In genomic region chr7:45161138-45161537, GRCh38 we compare ENCODE assay signal across 21 cellular contexts. TPM values are rescaled to one million over a fixed set of nuclear protein-coding genes. Genes with fewer than 3 reads are reported as not detected.
DNase-seq lines count a peak whose midpoint lies in the region; ATAC-seq and TF ChIP-seq lines count a peak whose summit lies in the region.
"Had no signal": no experiment of that assay in that cellular context is flagged by ENCODE, and none has a peak within 500 bp of the region (broad histone marks: within the 10 kb centered on the region; RNA-seq: fewer than 3 reads in every experiment).

No MANE protein-coding gene starts in this region.

- H4K20me1 ChIP-seq in GM23338 (replicated peaks; ENCODE audit: insufficient read depth), result no peaks in the 10 kb centered on the region

- no peak for ATAC-seq in activated T-cell treated with anti-CD3 and anti-CD28 coated beads, Interleukin-2, amount 50 U/mL, for 4 hours
- no peak for ATAC-seq in GM23338
- no peak for ATAC-seq in naive thymus-derived CD8-positive, alpha-beta T cell
- ATAC-seq: A549 had no signal

- H3K27ac Mint-ChIP-seq in activated T-cell treated with anti-CD3 and anti-CD28 coated beads, Interleukin-2, amount 50 U/mL, for 24 hours, result peak overlapping the region; percentile 47
- H3K27ac Mint-ChIP-seq in GM23338 (no peak overlapping the region), type B pancreatic cell (no peak overlapping the region)
- peak overlapping the region in 2 of 10 donors; percentile 28 to 35 for H3K27ac Mint-ChIP-seq in naive thymus-derived CD8-positive, alpha-beta T cell
- H3K27ac Mint-ChIP-seq: CD4-positive, alpha-beta T cell had no signal

- peaks cover 4% of the 10 kb centered on the region for H3K4me1 Mint-ChIP-seq in activated T-cell treated with anti-CD3 and anti-CD28 coated beads, Interleukin-2, amount 50 U/mL, for 24 hours (ENCODE audit: low read depth)
- H3K4me1 Mint-ChIP-seq in activated T-cell treated with anti-CD3 and anti-CD28 coated beads, Interleukin-2, amount 50 U/mL, for 4 hours (ENCODE audit: low read depth), result peaks cover 1% of the 10 kb centered on the region
- H3K4me1 Mint-ChIP-seq in GM23338 (peaks cover 8% of the 10 kb centered on the region; the same call in 2 of the 3 replicates), type B pancreatic cell (ENCODE audit: unreplicated experiment) (no peaks in the 10 kb centered on the region)
- peaks cover 8 to 15% (median 11%) of the 10 kb centered on the region in 4 donors for H3K4me1 Mint-ChIP-seq in naive thymus-derived CD8-positive, alpha-beta T cell

- H2AFZ ChIP-seq in GM23338, result peak overlapping the region; percentile 80; the same call in 1 of the 2 replicates

- H3K27ac ChIP-seq in GM23338 (ENCODE audit: low read depth) (no peak overlapping the region), dorsolateral prefrontal cortex (peak overlapping the region in 31 of 59 donors; percentile 6 to 82 (median 50)), substantia nigra (ENCODE audit: low read depth, low read length, poor library complexity, severe bottlenecking) (peak overlapping the region; percentile 5)
- H3K27ac ChIP-seq: A549, Peyer's patch had no signal

- peaks cover 28% of the 10 kb centered on the region for H3K27me3 Mint-ChIP-seq in activated T-cell treated with anti-CD3 and anti-CD28 coated beads, Interleukin-2, amount 50 U/mL, for 24 hours
- H3K27me3 Mint-ChIP-seq in activated T-cell treated with anti-CD3 and anti-CD28 coated beads, Interleukin-2, amount 50 U/mL, for 4 hours (ENCODE audit: low read depth), result peaks cover 18% of the 10 kb centered on the region
- H3K27me3 Mint-ChIP-seq in GM23338 (ENCODE audit: insufficient read depth, low read depth, poor library complexity), result peaks cover 29% of the 10 kb centered on the region
- peaks cover 66% of the 10 kb centered on the region for H3K27me3 Mint-ChIP-seq in type B pancreatic cell
- H3K27me3 Mint-ChIP-seq in naive thymus-derived CD8-positive, alpha-beta T cell, result peaks cover 17 to 26% (median 19%) of the 10 kb centered on the region in 5 donors

- 0 out of 2 replicates have a peak, but pooled peaks cover 3% of the 10 kb centered on the region for H3K9me2 ChIP-seq in GM23338 (ENCODE audit: insufficient read depth)

- no peak overlapping the region for H3K4me3 ChIP-seq in GM23338
- no peak overlapping the region for H3K4me3 ChIP-seq in dorsolateral prefrontal cortex
- H3K4me3 ChIP-seq: A549, GM12878, HAP-1, Peyer's patch had no signal

- intact Hi-C loops in dorsolateral prefrontal cortex (cut with DNase I), result loop anchor here in 1 of 2 donors (5.0 kb wide), 1 partner anchor 81 kb away; no protein-coding TSS in a partner anchor

- H3K36me3 ChIP-seq in GM23338 (ENCODE audit: insufficient read depth), result no peaks in the 10 kb centered on the region
- H3K36me3 ChIP-seq: HAP-1, Peyer's patch had no signal

- peaks cover 5% of the 10 kb centered on the region for H3K9me3 Mint-ChIP-seq in activated T-cell treated with anti-CD3 and anti-CD28 coated beads, Interleukin-2, amount 50 U/mL, for 24 hours
- peaks cover 10% of the 10 kb centered on the region for H3K9me3 Mint-ChIP-seq in activated T-cell treated with anti-CD3 and anti-CD28 coated beads, Interleukin-2, amount 50 U/mL, for 4 hours
- peaks cover 10% of the 10 kb centered on the region; the same call in 2 of the 3 replicates for H3K9me3 Mint-ChIP-seq in GM23338
- H3K9me3 Mint-ChIP-seq in type B pancreatic cell, result peaks cover 6% of the 10 kb centered on the region
- H3K9me3 Mint-ChIP-seq in naive thymus-derived CD8-positive, alpha-beta T cell, result peaks cover 0 to 19% (median 5%) of the 10 kb centered on the region in 9 donors

- no peaks in the 10 kb centered on the region for H3F3A ChIP-seq in GM23338 (replicated peaks; ENCODE audit: low read depth)

- no peaks in the 10 kb centered on the region; the same call in 1 of the 2 replicates for H3K4me1 ChIP-seq in GM23338 (ENCODE audit: insufficient read depth)
- H3K4me1 ChIP-seq: HAP-1 had no signal

- POLR2A ChIA-PET in naive thymus-derived CD8-positive, alpha-beta T cell (lab: Charles Lee), result no interaction called here

- H3K79me2 ChIP-seq in GM23338 (replicated peaks; ENCODE audit: insufficient read depth), result no peaks in the 10 kb centered on the region

- H3K36me3 Mint-ChIP-seq in activated T-cell treated with anti-CD3 and anti-CD28 coated beads, Interleukin-2, amount 50 U/mL, for 24 hours (ENCODE audit: low read depth), result no peaks in the 10 kb centered on the region
- no peaks in the 10 kb centered on the region for H3K36me3 Mint-ChIP-seq in activated T-cell treated with anti-CD3 and anti-CD28 coated beads, Interleukin-2, amount 50 U/mL, for 4 hours (ENCODE audit: insufficient read depth)
- no peaks in the 10 kb centered on the region for H3K36me3 Mint-ChIP-seq in GM23338 (ENCODE audit: low read depth)
- peaks cover 5% of the 10 kb centered on the region for H3K36me3 Mint-ChIP-seq in type B pancreatic cell
- H3K36me3 Mint-ChIP-seq in naive thymus-derived CD8-positive, alpha-beta T cell, result peaks cover 0 to 11% (median 0%) of the 10 kb centered on the region in 3 donors

- H3K27me3 ChIP-seq in GM23338 (ENCODE audit: insufficient read depth), result peaks cover 14% of the 10 kb centered on the region
- no peaks in the 10 kb centered on the region for H3K27me3 ChIP-seq in dorsolateral prefrontal cortex

- H3K4me2 ChIP-seq in GM23338, result no peak overlapping the region
- H3K4me2 ChIP-seq: A549 had no signal

- no peak for DNase-seq in activated T-cell treated with anti-CD3 and anti-CD28 coated beads, Interleukin-2, amount 50 U/mL, for 24 hours
- DNase-seq in activated T-cell treated with anti-CD3 and anti-CD28 coated beads, Interleukin-2, amount 50 U/mL, for 4 hours, result no peak
- no peak for DNase-seq in GM23338 (ENCODE audit: low spot score)
- DNase-seq in dorsolateral prefrontal cortex, result peak in 1 of 10 donors; percentile 6
- DNase-seq in substantia nigra (lab: John Stamatoyannopoulos, UW), result no peak
- no peak for DNase-seq in activated CD4-positive, alpha-beta T cell treated with anti-CD3 and anti-CD28 coated beads, Interleukin-2, amount 50 U/mL, for 48 hours
- DNase-seq in type B pancreatic cell (ENCODE audit: extremely low spot score, unreplicated experiment), result no peak
- DNase-seq in naive thymus-derived CD8-positive, alpha-beta T cell, result no peak
- DNase-seq: Calu3; CD4-positive, alpha-beta T cell; DMS79; Karpas-422; NCI-H1105; NCI-H1694 treated with DMSO at 0.1 percent for 48 hours; NCI-H446 treated with DMSO at 0.1 percent for 48 hours; NCI-H82; Peyer's patch had no signal

- H3K4me3 Mint-ChIP-seq in activated T-cell treated with anti-CD3 and anti-CD28 coated beads, Interleukin-2, amount 50 U/mL, for 24 hours, result no peak overlapping the region
- no peak overlapping the region for H3K4me3 Mint-ChIP-seq in activated T-cell treated with anti-CD3 and anti-CD28 coated beads, Interleukin-2, amount 50 U/mL, for 4 hours
- H3K4me3 Mint-ChIP-seq in GM23338 (no peak overlapping the region), type B pancreatic cell (no peak overlapping the region)
- H3K4me3 Mint-ChIP-seq in naive thymus-derived CD8-positive, alpha-beta T cell, result no peak overlapping the region
- H3K4me3 Mint-ChIP-seq: CD4-positive, alpha-beta T cell had no signal

- TF ChIP-seq CTCF in GM23338 (conservative IDR thresholded peaks at IDR 0.05; ENCODE audit: low read depth in 2 of 2) (no peak), dorsolateral prefrontal cortex (IDR thresholded peaks at IDR 0.05 in 54 of 56, conservative IDR thresholded peaks at IDR 0.05 in 2 of 56; ENCODE audit: low read depth in 1 of 56, partially characterized antibody in 56 of 56) (no peak), type B pancreatic cell (conservative IDR thresholded peaks at IDR 0.05) (no peak)

TF ChIP-seq in GM23338, 12 proteins besides CTCF, POLR2A, EP300 and RAD21 (continues in another document):
- no peak for TF ChIP-seq ZNF331 (CRISPR knock-in tag; IDR thresholded peaks at IDR 0.05; ENCODE audit: low read depth)
- TF ChIP-seq STAT1 (IDR thresholded peaks at IDR 0.05; ENCODE audit: unreplicated experiment), result no peak
- TF ChIP-seq POLR2AphosphoS5 (IDR thresholded peaks at IDR 0.05; ENCODE audit: low read depth), result no peak
- no peak for TF ChIP-seq JUNB (IDR thresholded peaks at IDR 0.05; ENCODE audit: unreplicated experiment)

RNA-seq across cellular contexts. Expression of gene RAMP3, which starts 3.5 kb away (rescaled TPM):
- total RNA-seq in activated T-cell treated with anti-CD3 and anti-CD28 coated beads, Interleukin-2, amount 50 U/mL, for 4 hours, result not detected
- total RNA-seq in GM23338 (2014; rRNA removed; shearing (Covaris generic)), result 0.35 and 4.6 TPM in 2 replicates
- polyA plus RNA-seq in GM23338 (2016; fragmentation: Nextera tagmentation; extraction: Ambion mirVana), result 1.1 and 2.6 TPM in 2 replicates
- total RNA-seq in dorsolateral prefrontal cortex, result 10 to 100 TPM in 71 of 120 experiments, 1 to 10 TPM in 49; 2.2 to 25.9 (median 10.8) TPM
- 0.48 and 0.70 TPM in 2 replicates for total RNA-seq in type B pancreatic cell (ENCODE audit: low replicate concordance)
- not detected for total RNA-seq in naive thymus-derived CD8-positive, alpha-beta T cell
- polyA plus RNA-seq in naive thymus-derived CD8-positive, alpha-beta T cell, result not detected
- total RNA-seq: Calu3; CD4-positive, alpha-beta T cell; G401; GM12878 had no signal
- polyA plus RNA-seq: A549, GM12878 had no signal

RNA-seq across cellular contexts. Expression of gene TBRG4, which starts 49.6 kb away (rescaled TPM):
- 100 to 1,000 TPM; 206 to 236 (median 233) TPM for total RNA-seq in activated T-cell treated with anti-CD3 and anti-CD28 coated beads, Interleukin-2, amount 50 U/mL, for 4 hours
- 156 and 162 TPM in 2 replicates for total RNA-seq in GM23338 (2014; rRNA removed; shearing (Covaris generic))
- polyA plus RNA-seq in GM23338 (2016; fragmentation: Nextera tagmentation; extraction: Ambion mirVana), result 72.5 and 82.9 TPM in 2 replicates
- 10 to 100 TPM; 39.3 to 66.1 (median 52.5) TPM for total RNA-seq in dorsolateral prefrontal cortex
- 88.2 and 98.3 TPM in 2 replicates for total RNA-seq in type B pancreatic cell (ENCODE audit: low replicate concordance)
- total RNA-seq in naive thymus-derived CD8-positive, alpha-beta T cell, result 100 to 1,000 TPM; 154 to 167 TPM
- polyA plus RNA-seq in naive thymus-derived CD8-positive, alpha-beta T cell, result 10 to 100 TPM; 51.3 to 95.7 (median 69.0) TPM
